1 cellular context compared by ENCODE assay signal in the genomic region with DNA sequence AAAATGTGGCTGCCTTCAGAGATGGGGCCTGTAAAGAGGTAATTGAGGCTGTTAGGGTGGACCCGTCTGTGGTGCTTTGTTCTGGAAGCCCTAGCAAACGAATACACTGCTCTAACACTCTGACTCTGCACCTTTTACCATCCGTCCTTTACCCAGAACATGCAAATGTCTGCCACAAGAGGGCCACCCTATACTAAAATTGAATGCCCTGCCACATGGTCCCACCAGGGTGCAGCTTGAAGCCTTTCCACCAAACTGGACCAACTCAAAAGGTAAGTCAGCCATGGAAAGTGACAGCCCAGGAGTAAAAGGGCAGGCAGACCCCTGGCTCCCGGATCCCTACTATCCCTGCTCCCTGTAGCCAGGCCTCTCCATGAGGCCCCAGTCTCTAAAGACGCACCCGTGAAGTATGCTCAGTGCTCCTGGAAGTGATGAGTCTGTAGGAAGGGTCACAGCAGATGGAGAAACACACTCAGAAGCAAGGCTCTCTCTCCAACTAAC.
TF ChIP-seq lines count a peak whose summit lies in the region.

No MANE protein-coding gene starts in this region.

TF ChIP-seq in H1, 55 proteins besides CTCF, POLR2A, EP300 and RAD21 (continued from another document):
- TF ChIP-seq, protein P1, sequence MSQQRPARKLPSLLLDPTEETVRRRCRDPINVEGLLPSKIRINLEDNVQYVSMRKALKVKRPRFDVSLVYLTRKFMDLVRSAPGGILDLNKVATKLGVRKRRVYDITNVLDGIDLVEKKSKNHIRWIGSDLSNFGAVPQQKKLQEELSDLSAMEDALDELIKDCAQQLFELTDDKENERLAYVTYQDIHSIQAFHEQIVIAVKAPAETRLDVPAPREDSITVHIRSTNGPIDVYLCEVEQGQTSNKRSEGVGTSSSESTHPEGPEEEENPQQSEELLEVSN (IDR thresholded peaks at IDR 0.05) = peak; percentile 59; the same call in 1 of the 2 replicates
- TF ChIP-seq KDM1A (IDR thresholded peaks at IDR 0.05; ENCODE audit: borderline replicate concordance, low read length) = peak; percentile 35; the same call in 1 of the 2 replicates
- 0 out of 2 replicates have a peak, but pooled peaks have one; percentile 46 for TF ChIP-seq TCF12 (IDR thresholded peaks at IDR 0.05; ENCODE audit: low read depth, low read length)
- TF ChIP-seq GABPA (IDR thresholded peaks at IDR 0.05; ENCODE audit: borderline replicate concordance, insufficient read depth, low read length) = no peak
- no peak for TF ChIP-seq JUN (IDR thresholded peaks at IDR 0.05; ENCODE audit: low read depth, low read length)
- TF ChIP-seq TEAD4 (IDR thresholded peaks at IDR 0.05; ENCODE audit: low read depth, low read length) = peak; percentile 95
- no peak for TF ChIP-seq HDAC6 (IDR thresholded peaks at IDR 0.05; ENCODE audit: low read depth, low read length)
- TF ChIP-seq ASH2L (IDR thresholded peaks at IDR 0.05; ENCODE audit: low read length) = peak; percentile 23
- TF ChIP-seq GTF2F1 (IDR thresholded peaks at IDR 0.05; ENCODE audit: borderline replicate concordance, low read depth, low read length) = no peak
- TF ChIP-seq SRF (IDR thresholded peaks at IDR 0.05; ENCODE audit: low read depth, low read length) = no peak
- TF ChIP-seq, protein P2, sequence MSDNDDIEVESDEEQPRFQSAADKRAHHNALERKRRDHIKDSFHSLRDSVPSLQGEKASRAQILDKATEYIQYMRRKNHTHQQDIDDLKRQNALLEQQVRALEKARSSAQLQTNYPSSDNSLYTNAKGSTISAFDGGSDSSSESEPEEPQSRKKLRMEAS (IDR thresholded peaks at IDR 0.05) = peak; percentile 99
- TF ChIP-seq SIN3A (conservative IDR thresholded peaks at IDR 0.05 in 1 of 2, IDR thresholded peaks at IDR 0.05 in 1 of 2; ENCODE audit: low read depth in 1 of 2, low read length in 2 of 2) = peak in 1 of 2 experiments; percentile 91; a peak in 2 of 4 replicates
- peak; percentile 67 for TF ChIP-seq YY1 (IDR thresholded peaks at IDR 0.05; ENCODE audit: low read depth, low read length)
- peak; percentile 80; the same call in 1 of the 2 replicates for TF ChIP-seq ATF2 (IDR thresholded peaks at IDR 0.05; ENCODE audit: low read length)
- peak; percentile 91 for TF ChIP-seq BACH1 (IDR thresholded peaks at IDR 0.05; ENCODE audit: low read length)
- peak; percentile 87 for TF ChIP-seq MAFK (IDR thresholded peaks at IDR 0.05; ENCODE audit: low read depth, low read length)
